In the genomic region with DNA sequence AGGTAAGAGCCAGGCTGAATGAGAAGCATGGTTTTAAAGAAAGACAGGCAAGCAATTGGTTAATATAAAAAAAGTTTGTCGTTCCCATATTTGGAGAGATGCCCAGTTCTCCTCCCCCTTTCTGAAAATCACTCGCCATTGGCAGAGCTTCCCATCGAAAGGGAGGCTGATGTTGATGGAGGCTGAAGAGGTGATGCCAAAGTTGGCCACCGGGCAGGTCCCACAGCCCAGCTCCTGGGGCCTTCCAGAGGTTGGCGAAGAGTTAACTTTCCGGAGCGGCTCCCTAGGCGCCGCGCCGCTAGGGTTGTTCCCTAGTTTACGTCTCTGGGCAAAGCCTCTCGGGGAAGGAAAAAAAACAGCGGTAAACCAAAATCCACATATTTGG, we compare ENCODE assay signal across 8 cellular contexts. TPM values are rescaled to one million over a fixed set of nuclear protein-coding genes. Genes with fewer than 3 reads are reported as not detected.
DNase-seq lines count a peak whose midpoint lies in the region; TF ChIP-seq lines count a peak whose summit lies in the region.

No MANE protein-coding gene starts in this region.

- H3K4me3 ChIP-seq in liver (ENCODE audit: low read depth in 1 of 3, low read length in 3 of 3): peak overlapping the region; percentile 67 to 83 (median 79)
- peak overlapping the region; percentile 35 to 60 (median 51) for H3K4me3 ChIP-seq in tibial nerve

- peak; percentile 5 to 15 for TF ChIP-seq RAD21 in liver (IDR thresholded peaks at IDR 0.05)

- H3K9ac ChIP-seq in liver (ENCODE audit: low read depth in 1 of 2, low read length in 2 of 2): peak overlapping the region in 1 of 2 donors; percentile 35

- H3K36me3 ChIP-seq in liver (ENCODE audit: control insufficient read depth in 4 of 4, insufficient read depth in 3 of 4, low read depth in 1 of 4, low read length in 3 of 4) (peaks cover 0 to 3% (median 0%) of the 10 kb centered on the region in 4 donors), tibial nerve (no peaks in the 10 kb centered on the region)

- DNase-seq in stimulated activated CD4-positive, alpha-beta T cell treated with anti-CD3 and anti-CD28 coated beads, Interleukin-1b, Interleukin-23, amount 100 ng/mL, for 48 hours: peak; percentile 7
- no peak for DNase-seq in stimulated activated CD4-positive, alpha-beta T cell treated with anti-CD3 and anti-CD28 coated beads, Interleukin-2, amount 100 ng/mL, for 48 hours
- DNase-seq in NCI-H524 (lab: John Stamatoyannopoulos, UW) (peak; percentile 85 to 88), cerebellar cortex (ENCODE audit: low spot score) (peak; percentile 18), tibial nerve (ENCODE audit: low spot score in 2 of 2) (peak in 1 of 2 donors; percentile 38), NCI-H774 (lab: John Stamatoyannopoulos, UW) (no peak), NCI-H187 treated with DMSO at 0.1 percent for 48 hours (lab: John Stamatoyannopoulos, UW) (no peak)

- no peak for TF ChIP-seq POLR2A in tibial nerve (IDR thresholded peaks at IDR 0.05)

- WGBS in liver: under 1% methylated on average over 14 of the region's 14 CpGs
- 0 to 1% methylated on average over 14 of the region's 14 CpGs for WGBS in tibial nerve, 2 donors

- TF ChIP-seq CTCF in liver (IDR thresholded peaks at IDR 0.05; ENCODE audit: low read depth, low read length, missing input control) (no peak), tibial nerve (IDR thresholded peaks at IDR 0.05) (no peak)

- H3K27me3 ChIP-seq in liver (ENCODE audit: control insufficient read depth in 4 of 4, insufficient read depth in 4 of 4, low read length in 3 of 4) (peaks cover 0 to 2% (median 0%) of the 10 kb centered on the region in 4 donors), tibial nerve (peaks cover 0 to 20% of the 10 kb centered on the region in 2 donors)

- no peaks in the 10 kb centered on the region for H3K9me3 ChIP-seq in liver (ENCODE audit: control insufficient read depth in 4 of 4, low read length in 3 of 4)
- H3K9me3 ChIP-seq in tibial nerve: no peaks in the 10 kb centered on the region

- H3K4me1 ChIP-seq in liver (ENCODE audit: control insufficient read depth in 4 of 4, insufficient read depth in 4 of 4, low read length in 3 of 4) (peaks cover 2 to 12% (median 5%) of the 10 kb centered on the region in 4 donors), tibial nerve (peaks cover 0 to 19% (median 3%) of the 10 kb centered on the region in 4 donors)

- H3K27ac ChIP-seq in liver (ENCODE audit: low read depth in 1 of 2, low read length in 2 of 2): peak overlapping the region; percentile 47 to 55
- peak overlapping the region in 1 of 4 donors; percentile 62 for H3K27ac ChIP-seq in tibial nerve

- TF ChIP-seq EP300 in tibial nerve (IDR thresholded peaks at IDR 0.05): no peak

TF ChIP-seq in liver, 16 proteins besides CTCF, POLR2A, EP300 and RAD21:
- TF ChIP-seq RXRA (IDR thresholded peaks at IDR 0.05): peak in 1 of 2 donors; percentile 4
- no peak for TF ChIP-seq JUND (IDR thresholded peaks at IDR 0.05)
- TF ChIP-seq REST (IDR thresholded peaks at IDR 0.05): no peak
- TF ChIP-seq YY1 (IDR thresholded peaks at IDR 0.05): peak; percentile 78
- no peak for TF ChIP-seq FOXA2 (IDR thresholded peaks at IDR 0.05)
- TF ChIP-seq HNF4A (conservative IDR thresholded peaks at IDR 0.05): peak in 1 of 2 donors; percentile 19
TF ChIP-seq in liver: peak in this region for 3.

RNA-seq across cellular contexts. Expression of gene PCOLCE2, which starts 0.8 kb away (rescaled TPM):
- total RNA-seq in liver: 10 to 100 TPM; 16.1 to 17.2 TPM
- polyA plus RNA-seq in liver: 10 to 100 TPM in 1 of 2 donors, 1 to 10 TPM in 1; 9.1 to 10.4 TPM
- total RNA-seq in tibial nerve: 100 to 1,000 TPM in 1 of 4 donors, 10 to 100 TPM in 3; 38.5 to 105 (median 59.1) TPM

Comparison
In these comparisons a context has a peak if more than half of its experiments do, and no peak if none do; other contexts are left out.
1. DNase-seq: peak in stimulated activated CD4-positive, alpha-beta T cell treated with anti-CD3 and anti-CD28 coated beads, Interleukin-1b, Interleukin-23, amount 100 ng/mL, for 48 hours (single experiment), NCI-H524 (2 of 2) and cerebellar cortex (single experiment); none in stimulated activated CD4-positive, alpha-beta T cell treated with anti-CD3 and anti-CD28 coated beads, Interleukin-2, amount 100 ng/mL, for 48 hours (0 of 2), NCI-H774 (single experiment) and NCI-H187 treated with DMSO at 0.1 percent for 48 hours (single experiment).